ENCODE assay signal across 24 cellular contexts in genomic region chr2:82525744-82526143, GRCh38.
"Had no signal": no experiment of that assay in that cellular context is flagged by ENCODE, and none has a peak within 500 bp of the region (broad histone marks: within the 10 kb centered on the region; RNA-seq: fewer than 3 reads in every experiment).

No MANE protein-coding gene starts in this region.

- H3K36me3 ChIP-seq: lower lobe of right lung, ovary, right atrium auricular region, right lobe of liver, stomach, thyroid gland, transverse colon, upper lobe of left lung had no signal

- H3K4me1 ChIP-seq: lower lobe of right lung, right atrium auricular region, right lobe of liver, stomach, testis, thyroid gland, transverse colon, upper lobe of left lung had no signal

- H3K36me3 Mint-ChIP-seq: natural killer cell had no signal

- DNase-seq: hippocampal formation; kidney glomerular epithelial cell; left cardiac atrium; left ventricle myocardium superior; lower lobe of right lung; mammary epithelial cell; mesenchymal stem cell; natural killer cell; ovary; right lobe of liver; stimulated activated CD4-positive, alpha-beta T cell treated with anti-CD3 and anti-CD28 coated beads, Interleukin-1b, Interleukin-23, amount 100 ng/mL, for 48 hours; stimulated activated CD4-positive, alpha-beta T cell treated with anti-CD3 and anti-CD28 coated beads, Interleukin-2, amount 100 ng/mL, for 48 hours; stimulated activated CD4-positive, alpha-beta T cell treated with anti-CD3 and anti-CD28 coated beads, Interleukin-4, amount 100 ng/mL, for 4 hours; stimulated activated CD8-positive, alpha-beta memory T cell treated with anti-CD3 and anti-CD28 coated beads, Interleukin-4, amount 100 ng/mL, for 48 hours; stomach; testis; thyroid gland; transverse colon; upper lobe of left lung had no signal

- FAIRE-seq: keratinocyte had no signal

- H3K27me3 Mint-ChIP-seq: progenitor cell of endocrine pancreas had no signal

- H3K4me3 ChIP-seq: lower lobe of right lung, ovary, right atrium auricular region, right lobe of liver, smooth muscle cell, stomach, testis, thyroid gland, transverse colon, upper lobe of left lung had no signal

- H3K27ac ChIP-seq: lower lobe of right lung, ovary, right atrium auricular region, right lobe of liver, stomach, testis, thyroid gland, transverse colon, upper lobe of left lung had no signal

- H3K9me3 ChIP-seq: lower lobe of right lung, ovary, right lobe of liver, testis, thyroid gland, transverse colon, upper lobe of left lung had no signal

- ATAC-seq: left cardiac atrium, left lobe of liver, left ventricle myocardium superior, lower lobe of right lung, natural killer cell, right lobe of liver had no signal

- H3K27me3 ChIP-seq: ovary, right atrium auricular region, right lobe of liver, stomach, testis, thyroid gland, transverse colon, upper lobe of left lung had no signal

- H3K27ac Mint-ChIP-seq: natural killer cell, progenitor cell of endocrine pancreas had no signal

- H3K4me1 Mint-ChIP-seq: natural killer cell had no signal

- H3K4me3 Mint-ChIP-seq: natural killer cell had no signal
